Comparison of ENCODE assay signal across 1 cellular context in the genomic region with DNA sequence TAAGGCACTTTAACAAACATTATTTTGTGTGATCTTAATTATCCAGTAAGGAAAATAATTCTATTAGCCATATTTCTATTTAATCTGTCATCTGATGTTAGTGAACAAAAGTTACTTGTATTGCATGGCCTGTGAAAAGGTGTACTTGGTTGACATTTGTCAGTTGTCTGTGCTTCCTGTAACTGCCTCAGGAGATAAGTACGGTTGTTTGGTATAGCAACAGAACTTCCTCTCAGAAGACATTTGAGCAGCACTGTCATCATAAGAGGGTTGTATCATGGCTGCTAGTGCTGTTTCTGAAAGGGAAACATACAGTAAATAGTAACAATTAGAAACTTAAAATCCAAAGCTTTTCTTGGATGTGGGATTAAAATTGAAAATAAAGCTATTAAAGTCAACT.
A peak's percentile ranks its signal among the peaks of the same experiment; 100 is the strongest.
TF ChIP-seq lines count a peak whose summit lies in the region.

No MANE protein-coding gene starts in this region.

TF ChIP-seq in K562, 482 proteins besides CTCF, POLR2A, EP300 and RAD21 (continued from another document and continues in another):
- TF ChIP-seq, protein P1, sequence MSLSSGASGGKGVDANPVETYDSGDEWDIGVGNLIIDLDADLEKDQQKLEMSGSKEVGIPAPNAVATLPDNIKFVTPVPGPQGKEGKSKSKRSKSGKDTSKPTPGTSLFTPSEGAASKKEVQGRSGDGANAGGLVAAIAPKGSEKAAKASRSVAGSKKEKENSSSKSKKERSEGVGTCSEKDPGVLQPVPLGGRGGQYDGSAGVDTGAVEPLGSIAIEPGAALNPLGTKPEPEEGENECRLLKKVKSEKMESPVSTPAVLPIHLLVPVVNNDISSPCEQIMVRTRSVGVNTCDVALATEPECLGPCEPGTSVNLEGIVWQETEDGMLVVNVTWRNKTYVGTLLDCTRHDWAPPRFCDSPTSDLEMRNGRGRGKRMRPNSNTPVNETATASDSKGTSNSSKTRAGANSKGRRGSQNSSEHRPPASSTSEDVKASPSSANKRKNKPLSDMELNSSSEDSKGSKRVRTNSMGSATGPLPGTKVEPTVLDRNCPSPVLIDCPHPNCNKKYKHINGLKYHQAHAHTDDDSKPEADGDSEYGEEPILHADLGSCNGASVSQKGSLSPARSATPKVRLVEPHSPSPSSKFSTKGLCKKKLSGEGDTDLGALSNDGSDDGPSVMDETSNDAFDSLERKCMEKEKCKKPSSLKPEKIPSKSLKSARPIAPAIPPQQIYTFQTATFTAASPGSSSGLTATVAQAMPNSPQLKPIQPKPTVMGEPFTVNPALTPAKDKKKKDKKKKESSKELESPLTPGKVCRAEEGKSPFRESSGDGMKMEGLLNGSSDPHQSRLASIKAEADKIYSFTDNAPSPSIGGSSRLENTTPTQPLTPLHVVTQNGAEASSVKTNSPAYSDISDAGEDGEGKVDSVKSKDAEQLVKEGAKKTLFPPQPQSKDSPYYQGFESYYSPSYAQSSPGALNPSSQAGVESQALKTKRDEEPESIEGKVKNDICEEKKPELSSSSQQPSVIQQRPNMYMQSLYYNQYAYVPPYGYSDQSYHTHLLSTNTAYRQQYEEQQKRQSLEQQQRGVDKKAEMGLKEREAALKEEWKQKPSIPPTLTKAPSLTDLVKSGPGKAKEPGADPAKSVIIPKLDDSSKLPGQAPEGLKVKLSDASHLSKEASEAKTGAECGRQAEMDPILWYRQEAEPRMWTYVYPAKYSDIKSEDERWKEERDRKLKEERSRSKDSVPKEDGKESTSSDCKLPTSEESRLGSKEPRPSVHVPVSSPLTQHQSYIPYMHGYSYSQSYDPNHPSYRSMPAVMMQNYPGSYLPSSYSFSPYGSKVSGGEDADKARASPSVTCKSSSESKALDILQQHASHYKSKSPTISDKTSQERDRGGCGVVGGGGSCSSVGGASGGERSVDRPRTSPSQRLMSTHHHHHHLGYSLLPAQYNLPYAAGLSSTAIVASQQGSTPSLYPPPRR (CRISPR knock-in tag; IDR thresholded peaks at IDR 0.05; ENCODE audit: borderline replicate concordance) = no peak
- TF ChIP-seq, protein P2, sequence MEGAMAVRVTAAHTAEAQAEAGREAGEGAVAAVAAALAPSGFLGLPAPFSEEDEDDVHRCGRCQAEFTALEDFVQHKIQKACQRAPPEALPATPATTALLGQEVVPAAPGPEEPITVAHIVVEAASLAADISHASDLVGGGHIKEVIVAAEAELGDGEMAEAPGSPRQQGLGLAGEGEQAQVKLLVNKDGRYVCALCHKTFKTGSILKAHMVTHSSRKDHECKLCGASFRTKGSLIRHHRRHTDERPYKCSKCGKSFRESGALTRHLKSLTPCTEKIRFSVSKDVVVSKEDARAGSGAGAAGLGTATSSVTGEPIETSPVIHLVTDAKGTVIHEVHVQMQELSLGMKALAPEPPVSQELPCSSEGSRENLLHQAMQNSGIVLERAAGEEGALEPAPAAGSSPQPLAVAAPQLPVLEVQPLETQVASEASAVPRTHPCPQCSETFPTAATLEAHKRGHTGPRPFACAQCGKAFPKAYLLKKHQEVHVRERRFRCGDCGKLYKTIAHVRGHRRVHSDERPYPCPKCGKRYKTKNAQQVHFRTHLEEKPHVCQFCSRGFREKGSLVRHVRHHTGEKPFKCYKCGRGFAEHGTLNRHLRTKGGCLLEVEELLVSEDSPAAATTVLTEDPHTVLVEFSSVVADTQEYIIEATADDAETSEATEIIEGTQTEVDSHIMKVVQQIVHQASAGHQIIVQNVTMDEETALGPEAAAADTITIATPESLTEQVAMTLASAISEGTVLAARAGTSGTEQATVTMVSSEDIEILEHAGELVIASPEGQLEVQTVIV (CRISPR knock-in tag; IDR thresholded peaks at IDR 0.05; ENCODE audit: borderline replicate concordance) = no peak
- no peak for TF ChIP-seq SAFB2 (IDR thresholded peaks at IDR 0.05; ENCODE audit: borderline replicate concordance, low read depth, low read length, severe bottlenecking)
- TF ChIP-seq ZKSCAN8 (CRISPR knock-in tag; IDR thresholded peaks at IDR 0.05) = 0 out of 2 replicates have a peak, but pooled peaks have one; percentile 35
- TF ChIP-seq SRF (CRISPR knock-in tag; IDR thresholded peaks at IDR 0.05) = no peak
- TF ChIP-seq, protein P3, sequence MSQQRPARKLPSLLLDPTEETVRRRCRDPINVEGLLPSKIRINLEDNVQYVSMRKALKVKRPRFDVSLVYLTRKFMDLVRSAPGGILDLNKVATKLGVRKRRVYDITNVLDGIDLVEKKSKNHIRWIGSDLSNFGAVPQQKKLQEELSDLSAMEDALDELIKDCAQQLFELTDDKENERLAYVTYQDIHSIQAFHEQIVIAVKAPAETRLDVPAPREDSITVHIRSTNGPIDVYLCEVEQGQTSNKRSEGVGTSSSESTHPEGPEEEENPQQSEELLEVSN (IDR thresholded peaks at IDR 0.05; ENCODE audit: borderline replicate concordance in 1 of 2, extremely low read depth in 1 of 2, insufficient read depth in 1 of 2, insufficient read length in 1 of 2, low read depth in 1 of 2, low read length in 1 of 2, poor library complexity in 1 of 2, severe bottlenecking in 1 of 2) = no peak
- peak; percentile 16 for TF ChIP-seq TAF1 (IDR thresholded peaks at IDR 0.05; ENCODE audit: control insufficient read depth, extremely low read depth, insufficient read depth, low read length, severe bottlenecking)
- no peak for TF ChIP-seq ZKSCAN1 (IDR thresholded peaks at IDR 0.05; ENCODE audit: low read depth, low read length)
- no peak for TF ChIP-seq PCBP1 (IDR thresholded peaks at IDR 0.05; ENCODE audit: low read depth, low read length, poor library complexity, severe bottlenecking)
- TF ChIP-seq, protein P4, sequence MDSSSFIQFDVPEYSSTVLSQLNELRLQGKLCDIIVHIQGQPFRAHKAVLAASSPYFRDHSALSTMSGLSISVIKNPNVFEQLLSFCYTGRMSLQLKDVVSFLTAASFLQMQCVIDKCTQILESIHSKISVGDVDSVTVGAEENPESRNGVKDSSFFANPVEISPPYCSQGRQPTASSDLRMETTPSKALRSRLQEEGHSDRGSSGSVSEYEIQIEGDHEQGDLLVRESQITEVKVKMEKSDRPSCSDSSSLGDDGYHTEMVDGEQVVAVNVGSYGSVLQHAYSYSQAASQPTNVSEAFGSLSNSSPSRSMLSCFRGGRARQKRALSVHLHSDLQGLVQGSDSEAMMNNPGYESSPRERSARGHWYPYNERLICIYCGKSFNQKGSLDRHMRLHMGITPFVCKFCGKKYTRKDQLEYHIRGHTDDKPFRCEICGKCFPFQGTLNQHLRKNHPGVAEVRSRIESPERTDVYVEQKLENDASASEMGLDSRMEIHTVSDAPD (CRISPR knock-in tag; IDR thresholded peaks at IDR 0.05) = no peak
- no peak for TF ChIP-seq ATF1 (CRISPR knock-in tag; IDR thresholded peaks at IDR 0.05)
- TF ChIP-seq ATF1 (tag; IDR thresholded peaks at IDR 0.05) = no peak
- TF ChIP-seq, protein P5, sequence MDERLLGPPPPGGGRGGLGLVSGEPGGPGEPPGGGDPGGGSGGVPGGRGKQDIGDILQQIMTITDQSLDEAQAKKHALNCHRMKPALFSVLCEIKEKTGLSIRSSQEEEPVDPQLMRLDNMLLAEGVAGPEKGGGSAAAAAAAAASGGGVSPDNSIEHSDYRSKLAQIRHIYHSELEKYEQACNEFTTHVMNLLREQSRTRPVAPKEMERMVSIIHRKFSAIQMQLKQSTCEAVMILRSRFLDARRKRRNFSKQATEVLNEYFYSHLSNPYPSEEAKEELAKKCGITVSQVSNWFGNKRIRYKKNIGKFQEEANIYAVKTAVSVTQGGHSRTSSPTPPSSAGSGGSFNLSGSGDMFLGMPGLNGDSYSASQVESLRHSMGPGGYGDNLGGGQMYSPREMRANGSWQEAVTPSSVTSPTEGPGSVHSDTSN (CRISPR knock-in tag; IDR thresholded peaks at IDR 0.05; ENCODE audit: low read depth) = no peak
- TF ChIP-seq, protein P5 (tag; conservative IDR thresholded peaks at IDR 0.05; ENCODE audit: low read depth) = peak; percentile 39; the same call in 1 of the 2 replicates
- no peak for TF ChIP-seq COPS2 (conservative IDR thresholded peaks at IDR 0.05)
- 0 out of 4 replicates have a peak, but pooled peaks of 1 of the 2 experiments have one; percentile 1 for TF ChIP-seq FOXA3 (CRISPR knock-in tag; conservative IDR thresholded peaks at IDR 0.05 in 1 of 2, IDR thresholded peaks at IDR 0.05 in 1 of 2)
- 0 out of 2 replicates have a peak, but pooled peaks have one; percentile 22 for TF ChIP-seq CREM (IDR thresholded peaks at IDR 0.05; ENCODE audit: low read depth)
- TF ChIP-seq, protein P6, sequence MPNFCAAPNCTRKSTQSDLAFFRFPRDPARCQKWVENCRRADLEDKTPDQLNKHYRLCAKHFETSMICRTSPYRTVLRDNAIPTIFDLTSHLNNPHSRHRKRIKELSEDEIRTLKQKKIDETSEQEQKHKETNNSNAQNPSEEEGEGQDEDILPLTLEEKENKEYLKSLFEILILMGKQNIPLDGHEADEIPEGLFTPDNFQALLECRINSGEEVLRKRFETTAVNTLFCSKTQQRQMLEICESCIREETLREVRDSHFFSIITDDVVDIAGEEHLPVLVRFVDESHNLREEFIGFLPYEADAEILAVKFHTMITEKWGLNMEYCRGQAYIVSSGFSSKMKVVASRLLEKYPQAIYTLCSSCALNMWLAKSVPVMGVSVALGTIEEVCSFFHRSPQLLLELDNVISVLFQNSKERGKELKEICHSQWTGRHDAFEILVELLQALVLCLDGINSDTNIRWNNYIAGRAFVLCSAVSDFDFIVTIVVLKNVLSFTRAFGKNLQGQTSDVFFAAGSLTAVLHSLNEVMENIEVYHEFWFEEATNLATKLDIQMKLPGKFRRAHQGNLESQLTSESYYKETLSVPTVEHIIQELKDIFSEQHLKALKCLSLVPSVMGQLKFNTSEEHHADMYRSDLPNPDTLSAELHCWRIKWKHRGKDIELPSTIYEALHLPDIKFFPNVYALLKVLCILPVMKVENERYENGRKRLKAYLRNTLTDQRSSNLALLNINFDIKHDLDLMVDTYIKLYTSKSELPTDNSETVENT (CRISPR knock-in tag; IDR thresholded peaks at IDR 0.05) = no peak
- TF ChIP-seq TBP (optimal IDR thresholded peaks at IDR 0.05; ENCODE audit: low read depth, low read length) = no peak
- TF ChIP-seq ERF (CRISPR knock-in tag; IDR thresholded peaks at IDR 0.05) = no peak
- TF ChIP-seq RFX5 (IDR thresholded peaks at IDR 0.05; ENCODE audit: low read depth, low read length) = no peak
- TF ChIP-seq, protein P7, sequence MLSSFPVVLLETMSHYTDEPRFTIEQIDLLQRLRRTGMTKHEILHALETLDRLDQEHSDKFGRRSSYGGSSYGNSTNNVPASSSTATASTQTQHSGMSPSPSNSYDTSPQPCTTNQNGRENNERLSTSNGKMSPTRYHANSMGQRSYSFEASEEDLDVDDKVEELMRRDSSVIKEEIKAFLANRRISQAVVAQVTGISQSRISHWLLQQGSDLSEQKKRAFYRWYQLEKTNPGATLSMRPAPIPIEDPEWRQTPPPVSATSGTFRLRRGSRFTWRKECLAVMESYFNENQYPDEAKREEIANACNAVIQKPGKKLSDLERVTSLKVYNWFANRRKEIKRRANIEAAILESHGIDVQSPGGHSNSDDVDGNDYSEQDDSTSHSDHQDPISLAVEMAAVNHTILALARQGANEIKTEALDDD (IDR thresholded peaks at IDR 0.05) = 0 out of 2 replicates have a peak, but pooled peaks have one; percentile 17
- TF ChIP-seq ETV6 (IDR thresholded peaks at IDR 0.05; ENCODE audit: borderline replicate concordance in 1 of 2, low read depth in 2 of 2, low read length in 1 of 2) = no peak
- no peak for TF ChIP-seq ETV6 (CRISPR knock-in tag; IDR thresholded peaks at IDR 0.05; ENCODE audit: borderline replicate concordance)
- TF ChIP-seq GATA2 (CRISPR knock-in tag; IDR thresholded peaks at IDR 0.05) = no peak
- TF ChIP-seq SNRNP70 (optimal IDR thresholded peaks at IDR 0.05; ENCODE audit: low read depth, low read length) = no peak
- no peak for TF ChIP-seq TCF7L2 (IDR thresholded peaks at IDR 0.05; ENCODE audit: low read depth, low read length)
- TF ChIP-seq ZNF263 (CRISPR knock-in tag; IDR thresholded peaks at IDR 0.05; ENCODE audit: borderline replicate concordance) = no peak
- no peak for TF ChIP-seq GABPB2 (CRISPR knock-in tag; conservative IDR thresholded peaks at IDR 0.05)
- no peak for TF ChIP-seq ZNF699 (CRISPR knock-in tag; IDR thresholded peaks at IDR 0.05; ENCODE audit: insufficient replicate concordance)
- TF ChIP-seq, protein P8, sequence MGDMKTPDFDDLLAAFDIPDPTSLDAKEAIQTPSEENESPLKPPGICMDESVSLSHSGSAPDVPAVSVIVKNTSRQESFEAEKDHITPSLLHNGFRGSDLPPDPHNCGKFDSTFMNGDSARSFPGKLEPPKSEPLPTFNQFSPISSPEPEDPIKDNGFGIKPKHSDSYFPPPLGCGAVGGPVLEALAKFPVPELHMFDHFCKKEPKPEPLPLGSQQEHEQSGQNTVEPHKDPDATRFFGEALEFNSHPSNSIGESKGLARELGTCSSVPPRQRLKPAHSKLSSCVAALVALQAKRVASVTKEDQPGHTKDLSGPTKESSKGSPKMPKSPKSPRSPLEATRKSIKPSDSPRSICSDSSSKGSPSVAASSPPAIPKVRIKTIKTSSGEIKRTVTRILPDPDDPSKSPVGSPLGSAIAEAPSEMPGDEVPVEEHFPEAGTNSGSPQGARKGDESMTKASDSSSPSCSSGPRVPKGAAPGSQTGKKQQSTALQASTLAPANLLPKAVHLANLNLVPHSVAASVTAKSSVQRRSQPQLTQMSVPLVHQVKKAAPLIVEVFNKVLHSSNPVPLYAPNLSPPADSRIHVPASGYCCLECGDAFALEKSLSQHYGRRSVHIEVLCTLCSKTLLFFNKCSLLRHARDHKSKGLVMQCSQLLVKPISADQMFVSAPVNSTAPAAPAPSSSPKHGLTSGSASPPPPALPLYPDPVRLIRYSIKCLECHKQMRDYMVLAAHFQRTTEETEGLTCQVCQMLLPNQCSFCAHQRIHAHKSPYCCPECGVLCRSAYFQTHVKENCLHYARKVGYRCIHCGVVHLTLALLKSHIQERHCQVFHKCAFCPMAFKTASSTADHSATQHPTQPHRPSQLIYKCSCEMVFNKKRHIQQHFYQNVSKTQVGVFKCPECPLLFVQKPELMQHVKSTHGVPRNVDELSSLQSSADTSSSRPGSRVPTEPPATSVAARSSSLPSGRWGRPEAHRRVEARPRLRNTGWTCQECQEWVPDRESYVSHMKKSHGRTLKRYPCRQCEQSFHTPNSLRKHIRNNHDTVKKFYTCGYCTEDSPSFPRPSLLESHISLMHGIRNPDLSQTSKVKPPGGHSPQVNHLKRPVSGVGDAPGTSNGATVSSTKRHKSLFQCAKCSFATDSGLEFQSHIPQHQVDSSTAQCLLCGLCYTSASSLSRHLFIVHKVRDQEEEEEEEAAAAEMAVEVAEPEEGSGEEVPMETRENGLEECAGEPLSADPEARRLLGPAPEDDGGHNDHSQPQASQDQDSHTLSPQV (IDR thresholded peaks at IDR 0.05) = peak; percentile 54; the same call in 1 of the 2 replicates
- TF ChIP-seq CTBP1 (IDR thresholded peaks at IDR 0.05; ENCODE audit: borderline replicate concordance) = no peak
